ENCODE assay signal across 1 cellular context in the genomic region with DNA sequence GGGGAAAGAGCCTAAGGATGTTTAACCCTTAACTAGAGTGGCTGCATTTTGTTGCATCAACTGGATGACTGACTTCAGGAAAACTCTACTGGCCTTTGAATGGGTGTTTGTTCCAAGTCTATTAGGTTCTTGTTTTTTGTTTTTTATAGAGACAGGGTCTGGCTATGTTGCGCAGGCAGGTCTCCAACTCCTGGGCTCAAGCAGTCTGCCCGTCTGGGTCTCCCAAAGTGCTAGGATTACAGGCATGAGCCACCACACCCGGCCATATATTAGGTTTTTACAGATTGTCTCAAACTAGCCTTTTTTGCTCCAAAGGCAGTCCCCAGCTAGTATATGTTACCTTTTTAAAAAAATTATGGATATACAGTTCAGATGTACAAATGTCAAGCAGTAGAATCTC.
TF ChIP-seq lines count a peak whose summit lies in the region.

No MANE protein-coding gene starts in this region.

TF ChIP-seq in GM12878, 131 proteins besides CTCF, POLR2A, EP300 and RAD21:
- no peak for TF ChIP-seq PAX5 (IDR thresholded peaks at IDR 0.05; ENCODE audit: borderline replicate concordance, low read depth, low read length)
- TF ChIP-seq, protein P1, sequence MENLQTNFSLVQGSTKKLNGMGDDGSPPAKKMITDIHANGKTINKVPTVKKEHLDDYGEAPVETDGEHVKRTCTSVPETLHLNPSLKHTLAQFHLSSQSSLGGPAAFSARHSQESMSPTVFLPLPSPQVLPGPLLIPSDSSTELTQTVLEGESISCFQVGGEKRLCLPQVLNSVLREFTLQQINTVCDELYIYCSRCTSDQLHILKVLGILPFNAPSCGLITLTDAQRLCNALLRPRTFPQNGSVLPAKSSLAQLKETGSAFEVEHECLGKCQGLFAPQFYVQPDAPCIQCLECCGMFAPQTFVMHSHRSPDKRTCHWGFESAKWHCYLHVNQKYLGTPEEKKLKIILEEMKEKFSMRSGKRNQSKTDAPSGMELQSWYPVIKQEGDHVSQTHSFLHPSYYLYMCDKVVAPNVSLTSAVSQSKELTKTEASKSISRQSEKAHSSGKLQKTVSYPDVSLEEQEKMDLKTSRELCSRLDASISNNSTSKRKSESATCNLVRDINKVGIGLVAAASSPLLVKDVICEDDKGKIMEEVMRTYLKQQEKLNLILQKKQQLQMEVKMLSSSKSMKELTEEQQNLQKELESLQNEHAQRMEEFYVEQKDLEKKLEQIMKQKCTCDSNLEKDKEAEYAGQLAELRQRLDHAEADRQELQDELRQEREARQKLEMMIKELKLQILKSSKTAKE (IDR thresholded peaks at IDR 0.05; ENCODE audit: low read depth, poor library complexity, severe bottlenecking) = no peak
- TF ChIP-seq BRCA1 (IDR thresholded peaks at IDR 0.05; ENCODE audit: low read depth, low read length) = no peak
- TF ChIP-seq SIX5 (IDR thresholded peaks at IDR 0.05; ENCODE audit: low read depth, low read length, severe bottlenecking) = no peak
- no peak for TF ChIP-seq CHD1 (IDR thresholded peaks at IDR 0.05; ENCODE audit: low read depth, low read length)
- no peak for TF ChIP-seq NFIC (IDR thresholded peaks at IDR 0.05; ENCODE audit: low read depth, low read length)
- TF ChIP-seq RUNX3 (IDR thresholded peaks at IDR 0.05; ENCODE audit: low read length) = no peak
- TF ChIP-seq, protein P2, sequence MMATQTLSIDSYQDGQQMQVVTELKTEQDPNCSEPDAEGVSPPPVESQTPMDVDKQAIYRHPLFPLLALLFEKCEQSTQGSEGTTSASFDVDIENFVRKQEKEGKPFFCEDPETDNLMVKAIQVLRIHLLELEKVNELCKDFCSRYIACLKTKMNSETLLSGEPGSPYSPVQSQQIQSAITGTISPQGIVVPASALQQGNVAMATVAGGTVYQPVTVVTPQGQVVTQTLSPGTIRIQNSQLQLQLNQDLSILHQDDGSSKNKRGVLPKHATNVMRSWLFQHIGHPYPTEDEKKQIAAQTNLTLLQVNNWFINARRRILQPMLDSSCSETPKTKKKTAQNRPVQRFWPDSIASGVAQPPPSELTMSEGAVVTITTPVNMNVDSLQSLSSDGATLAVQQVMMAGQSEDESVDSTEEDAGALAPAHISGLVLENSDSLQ (IDR thresholded peaks at IDR 0.05) = no peak
- TF ChIP-seq IKZF2 (IDR thresholded peaks at IDR 0.05) = no peak
- TF ChIP-seq, protein P3, sequence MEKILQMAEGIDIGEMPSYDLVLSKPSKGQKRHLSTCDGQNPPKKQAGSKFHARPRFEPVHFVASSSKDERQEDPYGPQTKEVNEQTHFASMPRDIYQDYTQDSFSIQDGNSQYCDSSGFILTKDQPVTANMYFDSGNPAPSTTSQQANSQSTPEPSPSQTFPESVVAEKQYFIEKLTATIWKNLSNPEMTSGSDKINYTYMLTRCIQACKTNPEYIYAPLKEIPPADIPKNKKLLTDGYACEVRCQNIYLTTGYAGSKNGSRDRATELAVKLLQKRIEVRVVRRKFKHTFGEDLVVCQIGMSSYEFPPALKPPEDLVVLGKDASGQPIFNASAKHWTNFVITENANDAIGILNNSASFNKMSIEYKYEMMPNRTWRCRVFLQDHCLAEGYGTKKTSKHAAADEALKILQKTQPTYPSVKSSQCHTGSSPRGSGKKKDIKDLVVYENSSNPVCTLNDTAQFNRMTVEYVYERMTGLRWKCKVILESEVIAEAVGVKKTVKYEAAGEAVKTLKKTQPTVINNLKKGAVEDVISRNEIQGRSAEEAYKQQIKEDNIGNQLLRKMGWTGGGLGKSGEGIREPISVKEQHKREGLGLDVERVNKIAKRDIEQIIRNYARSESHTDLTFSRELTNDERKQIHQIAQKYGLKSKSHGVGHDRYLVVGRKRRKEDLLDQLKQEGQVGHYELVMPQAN (conservative IDR thresholded peaks at IDR 0.05) = no peak
- TF ChIP-seq TBL1XR1 (IDR thresholded peaks at IDR 0.05; ENCODE audit: low read depth, low read length) = no peak
- TF ChIP-seq EGR1 (IDR thresholded peaks at IDR 0.05; ENCODE audit: borderline replicate concordance in 1 of 2, low read depth in 2 of 2, low read length in 2 of 2) = no peak
- TF ChIP-seq DPF2 (IDR thresholded peaks at IDR 0.05) = no peak
- TF ChIP-seq ZNF384 (IDR thresholded peaks at IDR 0.05; ENCODE audit: borderline replicate concordance, low read depth, low read length) = no peak
- TF ChIP-seq KAT2A (conservative IDR thresholded peaks at IDR 0.05; ENCODE audit: control insufficient read depth, low read depth, low read length) = no peak
- TF ChIP-seq, protein P4, sequence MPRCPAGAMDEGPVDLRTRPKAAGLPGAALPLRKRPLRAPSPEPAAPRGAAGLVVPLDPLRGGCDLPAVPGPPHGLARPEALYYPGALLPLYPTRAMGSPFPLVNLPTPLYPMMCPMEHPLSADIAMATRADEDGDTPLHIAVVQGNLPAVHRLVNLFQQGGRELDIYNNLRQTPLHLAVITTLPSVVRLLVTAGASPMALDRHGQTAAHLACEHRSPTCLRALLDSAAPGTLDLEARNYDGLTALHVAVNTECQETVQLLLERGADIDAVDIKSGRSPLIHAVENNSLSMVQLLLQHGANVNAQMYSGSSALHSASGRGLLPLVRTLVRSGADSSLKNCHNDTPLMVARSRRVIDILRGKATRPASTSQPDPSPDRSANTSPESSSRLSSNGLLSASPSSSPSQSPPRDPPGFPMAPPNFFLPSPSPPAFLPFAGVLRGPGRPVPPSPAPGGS (IDR thresholded peaks at IDR 0.05; ENCODE audit: borderline replicate concordance, insufficient read depth, low read depth, low read length, poor library complexity, severe bottlenecking) = no peak
- no peak for TF ChIP-seq HDAC6 (IDR thresholded peaks at IDR 0.05; ENCODE audit: unreplicated experiment)
- TF ChIP-seq, protein P5, sequence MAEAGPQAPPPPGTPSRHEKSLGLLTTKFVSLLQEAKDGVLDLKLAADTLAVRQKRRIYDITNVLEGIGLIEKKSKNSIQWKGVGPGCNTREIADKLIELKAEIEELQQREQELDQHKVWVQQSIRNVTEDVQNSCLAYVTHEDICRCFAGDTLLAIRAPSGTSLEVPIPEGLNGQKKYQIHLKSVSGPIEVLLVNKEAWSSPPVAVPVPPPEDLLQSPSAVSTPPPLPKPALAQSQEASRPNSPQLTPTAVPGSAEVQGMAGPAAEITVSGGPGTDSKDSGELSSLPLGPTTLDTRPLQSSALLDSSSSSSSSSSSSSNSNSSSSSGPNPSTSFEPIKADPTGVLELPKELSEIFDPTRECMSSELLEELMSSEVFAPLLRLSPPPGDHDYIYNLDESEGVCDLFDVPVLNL (IDR thresholded peaks at IDR 0.05; ENCODE audit: low read depth, low read length) = no peak
